2 cellular contexts compared by ENCODE assay signal in the genomic region with DNA sequence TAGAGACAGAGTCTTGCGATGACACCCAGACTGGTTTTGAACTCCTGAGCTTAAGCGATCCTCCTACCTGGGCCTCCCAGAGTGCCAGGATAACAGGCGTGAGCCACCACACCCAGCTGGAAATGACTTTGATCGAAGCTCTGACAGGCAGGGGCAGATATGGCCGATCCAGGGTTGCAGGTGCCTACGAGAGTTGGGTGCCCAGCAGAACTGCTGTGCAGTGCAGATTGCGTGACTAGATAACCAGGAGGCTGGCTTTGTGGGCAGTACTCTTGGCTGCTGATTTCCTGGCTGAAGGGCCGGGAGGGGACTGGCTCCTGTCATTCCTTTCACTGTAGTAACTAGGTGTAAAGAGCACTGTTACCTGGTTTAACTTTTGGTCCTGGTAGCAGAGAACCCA.
TF ChIP-seq lines count a peak whose summit lies in the region.

No MANE protein-coding gene starts in this region.

TF ChIP-seq in SK-N-SH, 30 proteins besides CTCF, POLR2A, EP300 and RAD21:
- TF ChIP-seq, protein P1, sequence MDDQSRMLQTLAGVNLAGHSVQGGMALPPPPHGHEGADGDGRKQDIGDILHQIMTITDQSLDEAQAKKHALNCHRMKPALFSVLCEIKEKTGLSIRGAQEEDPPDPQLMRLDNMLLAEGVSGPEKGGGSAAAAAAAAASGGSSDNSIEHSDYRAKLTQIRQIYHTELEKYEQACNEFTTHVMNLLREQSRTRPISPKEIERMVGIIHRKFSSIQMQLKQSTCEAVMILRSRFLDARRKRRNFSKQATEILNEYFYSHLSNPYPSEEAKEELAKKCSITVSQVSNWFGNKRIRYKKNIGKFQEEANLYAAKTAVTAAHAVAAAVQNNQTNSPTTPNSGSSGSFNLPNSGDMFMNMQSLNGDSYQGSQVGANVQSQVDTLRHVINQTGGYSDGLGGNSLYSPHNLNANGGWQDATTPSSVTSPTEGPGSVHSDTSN (IDR thresholded peaks at IDR 0.05): no peak
- no peak for TF ChIP-seq SMC3 (IDR thresholded peaks at IDR 0.05; ENCODE audit: low read depth, low read length)
- no peak for TF ChIP-seq CHD2 (IDR thresholded peaks at IDR 0.05; ENCODE audit: low read length, partially characterized antibody)
- TF ChIP-seq RCOR1 (IDR thresholded peaks at IDR 0.05; ENCODE audit: low read length): no peak
- TF ChIP-seq NFIC (IDR thresholded peaks at IDR 0.05; ENCODE audit: borderline replicate concordance): no peak
- TF ChIP-seq, protein P2, sequence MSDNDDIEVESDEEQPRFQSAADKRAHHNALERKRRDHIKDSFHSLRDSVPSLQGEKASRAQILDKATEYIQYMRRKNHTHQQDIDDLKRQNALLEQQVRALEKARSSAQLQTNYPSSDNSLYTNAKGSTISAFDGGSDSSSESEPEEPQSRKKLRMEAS (IDR thresholded peaks at IDR 0.05; ENCODE audit: low read depth): no peak
- no peak for TF ChIP-seq RFX5 (IDR thresholded peaks at IDR 0.05; ENCODE audit: low read length)
- no peak for TF ChIP-seq FOXJ3 (CRISPR knock-in tag; IDR thresholded peaks at IDR 0.05)
- TF ChIP-seq SIN3A (IDR thresholded peaks at IDR 0.05; ENCODE audit: borderline replicate concordance, low read depth, low read length): no peak
- TF ChIP-seq, protein P3, sequence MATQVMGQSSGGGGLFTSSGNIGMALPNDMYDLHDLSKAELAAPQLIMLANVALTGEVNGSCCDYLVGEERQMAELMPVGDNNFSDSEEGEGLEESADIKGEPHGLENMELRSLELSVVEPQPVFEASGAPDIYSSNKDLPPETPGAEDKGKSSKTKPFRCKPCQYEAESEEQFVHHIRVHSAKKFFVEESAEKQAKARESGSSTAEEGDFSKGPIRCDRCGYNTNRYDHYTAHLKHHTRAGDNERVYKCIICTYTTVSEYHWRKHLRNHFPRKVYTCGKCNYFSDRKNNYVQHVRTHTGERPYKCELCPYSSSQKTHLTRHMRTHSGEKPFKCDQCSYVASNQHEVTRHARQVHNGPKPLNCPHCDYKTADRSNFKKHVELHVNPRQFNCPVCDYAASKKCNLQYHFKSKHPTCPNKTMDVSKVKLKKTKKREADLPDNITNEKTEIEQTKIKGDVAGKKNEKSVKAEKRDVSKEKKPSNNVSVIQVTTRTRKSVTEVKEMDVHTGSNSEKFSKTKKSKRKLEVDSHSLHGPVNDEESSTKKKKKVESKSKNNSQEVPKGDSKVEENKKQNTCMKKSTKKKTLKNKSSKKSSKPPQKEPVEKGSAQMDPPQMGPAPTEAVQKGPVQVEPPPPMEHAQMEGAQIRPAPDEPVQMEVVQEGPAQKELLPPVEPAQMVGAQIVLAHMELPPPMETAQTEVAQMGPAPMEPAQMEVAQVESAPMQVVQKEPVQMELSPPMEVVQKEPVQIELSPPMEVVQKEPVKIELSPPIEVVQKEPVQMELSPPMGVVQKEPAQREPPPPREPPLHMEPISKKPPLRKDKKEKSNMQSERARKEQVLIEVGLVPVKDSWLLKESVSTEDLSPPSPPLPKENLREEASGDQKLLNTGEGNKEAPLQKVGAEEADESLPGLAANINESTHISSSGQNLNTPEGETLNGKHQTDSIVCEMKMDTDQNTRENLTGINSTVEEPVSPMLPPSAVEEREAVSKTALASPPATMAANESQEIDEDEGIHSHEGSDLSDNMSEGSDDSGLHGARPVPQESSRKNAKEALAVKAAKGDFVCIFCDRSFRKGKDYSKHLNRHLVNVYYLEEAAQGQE (IDR thresholded peaks at IDR 0.05; ENCODE audit: low read depth, low read length): no peak
- TF ChIP-seq TEAD4 (IDR thresholded peaks at IDR 0.05; ENCODE audit: borderline replicate concordance, insufficient read depth): no peak
- TF ChIP-seq, protein P4, sequence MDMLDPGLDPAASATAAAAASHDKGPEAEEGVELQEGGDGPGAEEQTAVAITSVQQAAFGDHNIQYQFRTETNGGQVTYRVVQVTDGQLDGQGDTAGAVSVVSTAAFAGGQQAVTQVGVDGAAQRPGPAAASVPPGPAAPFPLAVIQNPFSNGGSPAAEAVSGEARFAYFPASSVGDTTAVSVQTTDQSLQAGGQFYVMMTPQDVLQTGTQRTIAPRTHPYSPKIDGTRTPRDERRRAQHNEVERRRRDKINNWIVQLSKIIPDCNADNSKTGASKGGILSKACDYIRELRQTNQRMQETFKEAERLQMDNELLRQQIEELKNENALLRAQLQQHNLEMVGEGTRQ (IDR thresholded peaks at IDR 0.05; ENCODE audit: borderline replicate concordance, low read depth, low read length): no peak
- no peak for TF ChIP-seq TCF12 (IDR thresholded peaks at IDR 0.05)

TF ChIP-seq in SK-N-SH treated with all-trans-retinoic acid at 6 μM for 48 hours, 23 proteins besides CTCF, POLR2A, EP300 and RAD21:
- TF ChIP-seq, protein P5, sequence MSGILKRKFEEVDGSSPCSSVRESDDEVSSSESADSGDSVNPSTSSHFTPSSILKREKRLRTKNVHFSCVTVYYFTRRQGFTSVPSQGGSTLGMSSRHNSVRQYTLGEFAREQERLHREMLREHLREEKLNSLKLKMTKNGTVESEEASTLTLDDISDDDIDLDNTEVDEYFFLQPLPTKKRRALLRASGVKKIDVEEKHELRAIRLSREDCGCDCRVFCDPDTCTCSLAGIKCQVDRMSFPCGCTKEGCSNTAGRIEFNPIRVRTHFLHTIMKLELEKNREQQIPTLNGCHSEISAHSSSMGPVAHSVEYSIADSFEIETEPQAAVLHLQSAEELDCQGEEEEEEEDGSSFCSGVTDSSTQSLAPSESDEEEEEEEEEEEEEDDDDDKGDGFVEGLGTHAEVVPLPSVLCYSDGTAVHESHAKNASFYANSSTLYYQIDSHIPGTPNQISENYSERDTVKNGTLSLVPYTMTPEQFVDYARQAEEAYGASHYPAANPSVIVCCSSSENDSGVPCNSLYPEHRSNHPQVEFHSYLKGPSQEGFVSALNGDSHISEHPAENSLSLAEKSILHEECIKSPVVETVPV (CRISPR knock-in tag; IDR thresholded peaks at IDR 0.05): no peak
- TF ChIP-seq PPARA (CRISPR knock-in tag; IDR thresholded peaks at IDR 0.05; ENCODE audit: borderline replicate concordance) (no peak), ZC3H10 (CRISPR knock-in tag; IDR thresholded peaks at IDR 0.05) (no peak), BACH2 (CRISPR knock-in tag; IDR thresholded peaks at IDR 0.05; ENCODE audit: borderline replicate concordance) (no peak), TOX (CRISPR knock-in tag; IDR thresholded peaks at IDR 0.05; ENCODE audit: borderline replicate concordance) (no peak), ZNF8 (CRISPR knock-in tag; IDR thresholded peaks at IDR 0.05) (no peak), SNAI2 (CRISPR knock-in tag; IDR thresholded peaks at IDR 0.05) (no peak), RARB (CRISPR knock-in tag; IDR thresholded peaks at IDR 0.05) (no peak), ISL1 (CRISPR knock-in tag; IDR thresholded peaks at IDR 0.05) (no peak), ZFP3 (CRISPR knock-in tag; IDR thresholded peaks at IDR 0.05) (no peak), ZNF565 (CRISPR knock-in tag; conservative IDR thresholded peaks at IDR 0.05; ENCODE audit: low read depth) (no peak)
- TF ChIP-seq, protein P6, sequence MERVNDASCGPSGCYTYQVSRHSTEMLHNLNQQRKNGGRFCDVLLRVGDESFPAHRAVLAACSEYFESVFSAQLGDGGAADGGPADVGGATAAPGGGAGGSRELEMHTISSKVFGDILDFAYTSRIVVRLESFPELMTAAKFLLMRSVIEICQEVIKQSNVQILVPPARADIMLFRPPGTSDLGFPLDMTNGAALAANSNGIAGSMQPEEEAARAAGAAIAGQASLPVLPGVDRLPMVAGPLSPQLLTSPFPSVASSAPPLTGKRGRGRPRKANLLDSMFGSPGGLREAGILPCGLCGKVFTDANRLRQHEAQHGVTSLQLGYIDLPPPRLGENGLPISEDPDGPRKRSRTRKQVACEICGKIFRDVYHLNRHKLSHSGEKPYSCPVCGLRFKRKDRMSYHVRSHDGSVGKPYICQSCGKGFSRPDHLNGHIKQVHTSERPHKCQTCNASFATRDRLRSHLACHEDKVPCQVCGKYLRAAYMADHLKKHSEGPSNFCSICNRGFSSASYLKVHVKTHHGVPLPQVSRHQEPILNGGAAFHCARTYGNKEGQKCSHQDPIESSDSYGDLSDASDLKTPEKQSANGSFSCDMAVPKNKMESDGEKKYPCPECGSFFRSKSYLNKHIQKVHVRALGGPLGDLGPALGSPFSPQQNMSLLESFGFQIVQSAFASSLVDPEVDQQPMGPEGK (CRISPR knock-in tag; IDR thresholded peaks at IDR 0.05; ENCODE audit: borderline replicate concordance): no peak
- TF ChIP-seq, protein P7, sequence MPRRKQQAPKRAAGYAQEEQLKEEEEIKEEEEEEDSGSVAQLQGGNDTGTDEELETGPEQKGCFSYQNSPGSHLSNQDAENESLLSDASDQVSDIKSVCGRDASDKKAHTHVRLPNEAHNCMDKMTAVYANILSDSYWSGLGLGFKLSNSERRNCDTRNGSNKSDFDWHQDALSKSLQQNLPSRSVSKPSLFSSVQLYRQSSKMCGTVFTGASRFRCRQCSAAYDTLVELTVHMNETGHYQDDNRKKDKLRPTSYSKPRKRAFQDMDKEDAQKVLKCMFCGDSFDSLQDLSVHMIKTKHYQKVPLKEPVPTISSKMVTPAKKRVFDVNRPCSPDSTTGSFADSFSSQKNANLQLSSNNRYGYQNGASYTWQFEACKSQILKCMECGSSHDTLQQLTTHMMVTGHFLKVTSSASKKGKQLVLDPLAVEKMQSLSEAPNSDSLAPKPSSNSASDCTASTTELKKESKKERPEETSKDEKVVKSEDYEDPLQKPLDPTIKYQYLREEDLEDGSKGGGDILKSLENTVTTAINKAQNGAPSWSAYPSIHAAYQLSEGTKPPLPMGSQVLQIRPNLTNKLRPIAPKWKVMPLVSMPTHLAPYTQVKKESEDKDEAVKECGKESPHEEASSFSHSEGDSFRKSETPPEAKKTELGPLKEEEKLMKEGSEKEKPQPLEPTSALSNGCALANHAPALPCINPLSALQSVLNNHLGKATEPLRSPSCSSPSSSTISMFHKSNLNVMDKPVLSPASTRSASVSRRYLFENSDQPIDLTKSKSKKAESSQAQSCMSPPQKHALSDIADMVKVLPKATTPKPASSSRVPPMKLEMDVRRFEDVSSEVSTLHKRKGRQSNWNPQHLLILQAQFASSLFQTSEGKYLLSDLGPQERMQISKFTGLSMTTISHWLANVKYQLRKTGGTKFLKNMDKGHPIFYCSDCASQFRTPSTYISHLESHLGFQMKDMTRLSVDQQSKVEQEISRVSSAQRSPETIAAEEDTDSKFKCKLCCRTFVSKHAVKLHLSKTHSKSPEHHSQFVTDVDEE (CRISPR knock-in tag; IDR thresholded peaks at IDR 0.05): no peak
